In genomic region chr6:49556429-49556837, GRCh38 we compare ENCODE assay signal across 9 cellular contexts. TPM values are rescaled to one million over a fixed set of nuclear protein-coding genes. Genes with fewer than 3 reads are reported as not detected.
A peak's percentile ranks its signal among the peaks of the same experiment; 100 is the strongest.
DNase-seq lines count a peak whose midpoint lies in the region; ATAC-seq and TF ChIP-seq lines count a peak whose summit lies in the region.
"Had no signal": no experiment of that assay in that cellular context is flagged by ENCODE, and none has a peak within 500 bp of the region (broad histone marks: within the 10 kb centered on the region; RNA-seq: fewer than 3 reads in every experiment).

No MANE protein-coding gene starts in this region.

- H3K4me1 ChIP-seq in Caco-2 (peaks cover 15% of the 10 kb centered on the region), RWPE2 (ENCODE audit: insufficient read depth, poor library complexity, severe bottlenecking) (peaks cover 34% of the 10 kb centered on the region), SJCRH30 (no peaks in the 10 kb centered on the region)

- no peaks in the 10 kb centered on the region for H3K9me3 Mint-ChIP-seq in Caco-2 (ENCODE audit: unreplicated experiment)
- H3K9me3 Mint-ChIP-seq in effector memory CD8-positive, alpha-beta T cell: no peaks in the 10 kb centered on the region
- H3K9me3 Mint-ChIP-seq: activated naive CD4-positive, alpha-beta T cell treated with anti-CD3 and anti-CD28 coated beads, Interleukin-2, amount 50 U/mL, for 24 hours had no signal

- peaks cover 4% of the 10 kb centered on the region for H3K36me3 Mint-ChIP-seq in Caco-2 (ENCODE audit: insufficient read depth, unreplicated experiment)
- H3K36me3 Mint-ChIP-seq in effector memory CD8-positive, alpha-beta T cell (ENCODE audit: insufficient read depth): no peaks in the 10 kb centered on the region

- H3K4me3 Mint-ChIP-seq in Caco-2 (ENCODE audit: unreplicated experiment): peak overlapping the region; percentile 15
- H3K4me3 Mint-ChIP-seq in effector memory CD8-positive, alpha-beta T cell: no peak overlapping the region
- H3K4me3 Mint-ChIP-seq: activated naive CD4-positive, alpha-beta T cell treated with anti-CD3 and anti-CD28 coated beads, Interleukin-2, amount 50 U/mL, for 24 hours had no signal

- no peak overlapping the region for H3K4me3 ChIP-seq in Caco-2 (ENCODE audit: low read depth, low read length)
- no peak overlapping the region for H3K4me3 ChIP-seq in RWPE2 (ENCODE audit: severe bottlenecking)
- no peak overlapping the region for H3K4me3 ChIP-seq in SJCRH30

- no peaks in the 10 kb centered on the region for H3K27me3 Mint-ChIP-seq in Caco-2 (ENCODE audit: insufficient read depth, unreplicated experiment)
- peaks cover 5 to 8% of the 10 kb centered on the region in 2 donors for H3K27me3 Mint-ChIP-seq in effector memory CD8-positive, alpha-beta T cell

- POLR2A ChIA-PET in Caco-2 (lab: Charles Lee): no interaction called here

- H3K27me3 ChIP-seq in Caco-2 (replicated peaks; ENCODE audit: control insufficient read depth, insufficient read depth, low read length) (no peaks in the 10 kb centered on the region), RWPE2 (ENCODE audit: insufficient read depth, poor library complexity, severe bottlenecking) (no peaks in the 10 kb centered on the region), SJCRH30 (no peaks in the 10 kb centered on the region)

- H3K36me3 ChIP-seq in Caco-2 (ENCODE audit: control insufficient read depth, insufficient read depth, low read length) (no peaks in the 10 kb centered on the region), RWPE2 (ENCODE audit: low read depth) (peaks cover 77% of the 10 kb centered on the region), SJCRH30 (no peaks in the 10 kb centered on the region)

- BruUV-seq in Caco-2 (replicated peaks; lab: Mats Ljungman, UMichigan): no TSS peak

- peaks cover 12% of the 10 kb centered on the region for H3K4me1 Mint-ChIP-seq in Caco-2 (ENCODE audit: low read depth, unreplicated experiment)
- peaks cover 4 to 5% of the 10 kb centered on the region in 2 donors for H3K4me1 Mint-ChIP-seq in effector memory CD8-positive, alpha-beta T cell (ENCODE audit: low read depth in 2 of 2)

- H3K27ac ChIP-seq in RWPE2 (ENCODE audit: poor library complexity, severe bottlenecking) (peak overlapping the region; percentile 95), SJCRH30 (no peak overlapping the region)

- CTCF ChIA-PET in Caco-2 (lab: Charles Lee): no interaction called here

- peak; percentile 64 to 68 for DNase-seq in Caco-2
- DNase-seq in HuH-7 (ENCODE audit: low spot score): peak; percentile 46
- peak; percentile 74 for DNase-seq in RWPE2 (ENCODE audit: low spot score)
- peak; percentile 90 for DNase-seq in kidney tubule cell (ENCODE audit: low spot score)
- no peak for DNase-seq in effector memory CD8-positive, alpha-beta T cell
- DNase-seq in C1 segment of cervical spinal cord (lab: John Stamatoyannopoulos, UW): no peak
- DNase-seq in cerebellum (ENCODE audit: low spot score): no peak
- DNase-seq in SJCRH30: no peak

- intact Hi-C loops in Caco-2 (cut with micrococcal nuclease; ENCODE audit: unreplicated experiment): loop anchor here (1.0 kb wide), 1 partner anchor 51 kb away; no protein-coding TSS in a partner anchor

- no peak overlapping the region for H3K27ac Mint-ChIP-seq in Caco-2 (ENCODE audit: unreplicated experiment)
- no peak overlapping the region for H3K27ac Mint-ChIP-seq in effector memory CD8-positive, alpha-beta T cell
- H3K27ac Mint-ChIP-seq: activated naive CD4-positive, alpha-beta T cell treated with anti-CD3 and anti-CD28 coated beads, Interleukin-2, amount 50 U/mL, for 24 hours had no signal

- TF ChIP-seq CTCF in Caco-2 (IDR thresholded peaks at IDR 0.05; ENCODE audit: insufficient read depth in 1 of 2, low read depth in 1 of 2, low read length in 1 of 2, severe bottlenecking in 1 of 2, unreplicated experiment in 1 of 2) (no peak), RWPE2 (IDR thresholded peaks at IDR 0.05; ENCODE audit: poor library complexity, severe bottlenecking) (no peak)

- H3K9me3 ChIP-seq in Caco-2: no peaks in the 10 kb centered on the region
- no peaks in the 10 kb centered on the region for H3K9me3 ChIP-seq in RWPE2 (ENCODE audit: severe bottlenecking)
- H3K9me3 ChIP-seq in SJCRH30 (replicated peaks): no peaks in the 10 kb centered on the region

- ATAC-seq in RWPE2 (ENCODE audit: low read depth): peak; percentile 79
- no peak for ATAC-seq in effector memory CD8-positive, alpha-beta T cell (replicated peaks)

RNA-seq across cellular contexts. Expression of gene C6orf141, which starts 6.0 kb away (rescaled TPM):
- 2.1 and 2.3 TPM in 2 replicates for total RNA-seq in Caco-2 (2022)
- 2.6 TPM for total RNA-seq in cerebellum
- total RNA-seq in SJCRH30 (2014; rRNA removed; shearing (Covaris generic)): not detected in 2 replicates

RNA-seq across cellular contexts. Expression of gene GLYATL3, which starts 56.7 kb away (rescaled TPM):
- total RNA-seq in Caco-2 (2022) (not detected in 2 replicates), cerebellum (not detected)
- not detected in 2 replicates for total RNA-seq in SJCRH30 (2014; rRNA removed; shearing (Covaris generic))

Comparison
In these comparisons a context has a peak if more than half of its experiments do, and no peak if none do; other contexts are left out.
1. DNase-seq: peak in Caco-2 (2 of 2), HuH-7 (single experiment), RWPE2 (single experiment) and kidney tubule cell (single experiment); none in effector memory CD8-positive, alpha-beta T cell (0 of 3), C1 segment of cervical spinal cord (0 of 14), cerebellum (single experiment) and SJCRH30 (0 of 2).